In genomic region chr18:812673-813404, GRCh38 we compare ENCODE assay signal across 8 cellular contexts. TPM values are rescaled to one million over a fixed set of nuclear protein-coding genes. Genes with fewer than 3 reads are reported as not detected.
DNase-seq lines count a peak whose midpoint lies in the region; ATAC-seq and TF ChIP-seq lines count a peak whose summit lies in the region.

No MANE protein-coding gene starts in this region.

- peaks cover 24% of the 10 kb centered on the region for H3K4me1 ChIP-seq in osteoblast (ENCODE audit: insufficient read depth, low read length)
- H3K4me1 ChIP-seq in thymus (ENCODE audit: control insufficient read depth, insufficient read depth, low read length) = peaks cover 2% of the 10 kb centered on the region

- under 1% methylated on average over 33 of the region's 33 CpGs for WGBS in thymus

- peak; percentile 34 for DNase-seq in BJ (ENCODE audit: low read depth)
- peak; percentile 48 to 58 for DNase-seq in SHP77 (lab: John Stamatoyannopoulos, UW)
- DNase-seq in activated gamma-delta T cell treated with anti-CD3 and anti-CD28 coated beads, Interleukin-2, amount 50 U/mL, for 16 hours (ENCODE audit: low read depth) = peak; percentile 56
- DNase-seq in germinal center (ENCODE audit: low spot score) = peak; percentile 33
- DNase-seq in osteoblast (ENCODE audit: insufficient read length, low spot score, missing footprints) = peak; percentile 92

- no peak for TF ChIP-seq CTCF in BJ (IDR thresholded peaks at IDR 0.05; ENCODE audit: insufficient read depth, low read depth, low read length)
- no peak for TF ChIP-seq CTCF in osteoblast (IDR thresholded peaks at IDR 0.05; ENCODE audit: extremely low read depth, low read depth, low read length)

- ATAC-seq in GM19328 (IDR thresholded peaks at IDR 0.05; ENCODE audit: unreplicated experiment) (peak; percentile 27), HG03460 (IDR thresholded peaks at IDR 0.05; ENCODE audit: unreplicated experiment) (peak; percentile 27)

- peak overlapping the region; percentile 84 for H3K4me3 ChIP-seq in BJ (ENCODE audit: low read depth, low read length)
- peak overlapping the region; percentile 100 for H3K4me3 ChIP-seq in osteoblast (ENCODE audit: insufficient read depth, low read length)
- H3K4me3 ChIP-seq in thymus (ENCODE audit: low read length) = peak overlapping the region; percentile 77

- POLR2A ChIA-PET in BJ (lab: Charles Lee) = interaction anchor here (0.6 kb wide), 1 partner anchor 203 kb away, joined by 17 read pairs; no protein-coding TSS in a partner anchor

- H3K27ac ChIP-seq in osteoblast (ENCODE audit: low read depth, low read length) (peak overlapping the region; percentile 88), thymus (ENCODE audit: low read depth) (peak overlapping the region; percentile 98)

- H3K9me3 ChIP-seq in osteoblast (ENCODE audit: low read depth, low read length) = no peaks in the 10 kb centered on the region
- H3K9me3 ChIP-seq in thymus (ENCODE audit: control insufficient read depth) = no peaks in the 10 kb centered on the region

- H3K79me2 ChIP-seq in osteoblast (ENCODE audit: insufficient read depth, low read length) = peaks cover 40% of the 10 kb centered on the region

- H3K36me3 ChIP-seq in BJ (ENCODE audit: control insufficient read depth, insufficient read depth, low read length) = no peaks in the 10 kb centered on the region; the same call in 1 of the 2 replicates
- no peaks in the 10 kb centered on the region for H3K36me3 ChIP-seq in osteoblast (ENCODE audit: insufficient read depth, low read length)
- H3K36me3 ChIP-seq in thymus (ENCODE audit: control insufficient read depth, insufficient read depth) = no peaks in the 10 kb centered on the region

- CTCF ChIA-PET in BJ (lab: Yijun Ruan, JAX) = interaction anchor here (0.8 to 1.3 kb wide), 3 partner anchors 18 to 70 kb away, joined by 4 to 5 read pairs (median 4); no protein-coding TSS in a partner anchor

- no peaks in the 10 kb centered on the region for H3K27me3 ChIP-seq in BJ (ENCODE audit: control insufficient read depth, insufficient read depth, low read length)
- H3K27me3 ChIP-seq in osteoblast (ENCODE audit: insufficient read depth, low read length) = no peaks in the 10 kb centered on the region
- no peaks in the 10 kb centered on the region for H3K27me3 ChIP-seq in thymus (ENCODE audit: control insufficient read depth, insufficient read depth)

- H4K20me1 ChIP-seq in osteoblast (ENCODE audit: insufficient read depth, low read length) = peaks cover 25% of the 10 kb centered on the region

- peak overlapping the region; percentile 87 for H3K4me2 ChIP-seq in osteoblast (ENCODE audit: insufficient read depth, low read length)

- H2AFZ ChIP-seq in osteoblast (ENCODE audit: low read length) = peak overlapping the region; percentile 98

RNA-seq across cellular contexts. Expression of gene YES1, which starts 0.8 kb away (rescaled TPM):
- 11.3 and 15.8 TPM in 2 replicates for polyA plus RNA-seq in BJ (2011; rRNA removed)
- polyA minus RNA-seq in BJ (2011; rRNA and poly(A)+ RNA removed) = 6.4 and 15.8 TPM in 2 replicates
- total RNA-seq in osteoblast = 97.5 and 99.5 TPM in 2 replicates
- polyA plus RNA-seq in thymus = 18.8 TPM

Comparison
In these comparisons a context has a peak if more than half of its experiments do, and no peak if none do; other contexts are left out.
1. Peak in every context shown above with its lines: DNase-seq, ATAC-seq, H3K4me3 ChIP-seq and H3K27ac ChIP-seq.
2. DNase-seq: peak in every context shown above with its lines; median percentile 92 in osteoblast; 56 in activated gamma-delta T cell treated with anti-CD3 and anti-CD28 coated beads, Interleukin-2, amount 50 U/mL, for 16 hours; 53 in SHP77; 34 in BJ; 33 in germinal center.